In the genomic region with DNA sequence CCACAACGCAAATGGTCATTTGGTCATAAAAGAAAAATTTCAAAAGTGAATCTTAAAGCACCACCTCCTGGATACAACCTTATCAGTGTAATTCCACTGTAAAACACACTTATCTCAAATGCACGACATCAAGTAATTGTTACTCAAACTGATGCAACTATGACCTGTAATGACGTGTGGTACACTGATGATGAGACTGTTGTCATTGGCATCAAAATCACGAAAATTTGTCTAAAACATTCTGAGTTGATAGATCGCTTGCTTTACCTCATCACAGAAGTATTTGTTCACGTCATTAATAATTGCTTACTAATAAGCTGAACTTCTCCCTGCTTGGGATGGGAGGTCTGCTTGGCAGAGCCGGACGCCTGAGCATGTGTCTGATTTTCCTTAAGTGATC, we compare ENCODE assay signal across 2 cellular contexts.
A peak's percentile ranks its signal among the peaks of the same experiment; 100 is the strongest.
TF ChIP-seq lines count a peak whose summit lies in the region.

No MANE protein-coding gene starts in this region.

TF ChIP-seq in IMR-90, 13 proteins besides CTCF, POLR2A, EP300 and RAD21:
- TF ChIP-seq MAFK (IDR thresholded peaks at IDR 0.05; ENCODE audit: low read depth, low read length), result no peak
- TF ChIP-seq, protein P1, sequence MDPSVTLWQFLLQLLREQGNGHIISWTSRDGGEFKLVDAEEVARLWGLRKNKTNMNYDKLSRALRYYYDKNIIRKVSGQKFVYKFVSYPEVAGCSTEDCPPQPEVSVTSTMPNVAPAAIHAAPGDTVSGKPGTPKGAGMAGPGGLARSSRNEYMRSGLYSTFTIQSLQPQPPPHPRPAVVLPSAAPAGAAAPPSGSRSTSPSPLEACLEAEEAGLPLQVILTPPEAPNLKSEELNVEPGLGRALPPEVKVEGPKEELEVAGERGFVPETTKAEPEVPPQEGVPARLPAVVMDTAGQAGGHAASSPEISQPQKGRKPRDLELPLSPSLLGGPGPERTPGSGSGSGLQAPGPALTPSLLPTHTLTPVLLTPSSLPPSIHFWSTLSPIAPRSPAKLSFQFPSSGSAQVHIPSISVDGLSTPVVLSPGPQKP (IDR thresholded peaks at IDR 0.05; ENCODE audit: borderline replicate concordance, low read depth, low read length), result no peak
- TF ChIP-seq BHLHE40 (IDR thresholded peaks at IDR 0.05; ENCODE audit: low read depth, low read length), result no peak
- no peak for TF ChIP-seq MAZ (IDR thresholded peaks at IDR 0.05; ENCODE audit: borderline replicate concordance, low read depth, low read length)
- TF ChIP-seq, protein P2, sequence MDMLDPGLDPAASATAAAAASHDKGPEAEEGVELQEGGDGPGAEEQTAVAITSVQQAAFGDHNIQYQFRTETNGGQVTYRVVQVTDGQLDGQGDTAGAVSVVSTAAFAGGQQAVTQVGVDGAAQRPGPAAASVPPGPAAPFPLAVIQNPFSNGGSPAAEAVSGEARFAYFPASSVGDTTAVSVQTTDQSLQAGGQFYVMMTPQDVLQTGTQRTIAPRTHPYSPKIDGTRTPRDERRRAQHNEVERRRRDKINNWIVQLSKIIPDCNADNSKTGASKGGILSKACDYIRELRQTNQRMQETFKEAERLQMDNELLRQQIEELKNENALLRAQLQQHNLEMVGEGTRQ (IDR thresholded peaks at IDR 0.05; ENCODE audit: low read depth, low read length), result no peak
- TF ChIP-seq CEBPB (IDR thresholded peaks at IDR 0.05; ENCODE audit: low read depth, low read length), result no peak
- no peak for TF ChIP-seq RCOR1 (IDR thresholded peaks at IDR 0.05; ENCODE audit: insufficient replicate concordance, low read length)
- TF ChIP-seq MXI1 (IDR thresholded peaks at IDR 0.05; ENCODE audit: borderline replicate concordance, low read depth, low read length), result no peak
- TF ChIP-seq SMC3 (IDR thresholded peaks at IDR 0.05; ENCODE audit: low read depth, low read length), result no peak
- no peak for TF ChIP-seq CHD1 (IDR thresholded peaks at IDR 0.05; ENCODE audit: low read depth, low read length)
- TF ChIP-seq RFX5 (IDR thresholded peaks at IDR 0.05; ENCODE audit: low read depth, low read length), result no peak
- TF ChIP-seq FOS (IDR thresholded peaks at IDR 0.05; ENCODE audit: low read depth, low read length), result no peak
- no peak for TF ChIP-seq NFE2L2 (IDR thresholded peaks at IDR 0.05; ENCODE audit: low read depth, low read length)

TF ChIP-seq in GM12878, 131 proteins besides CTCF, POLR2A, EP300 and RAD21:
- TF ChIP-seq, protein P3, sequence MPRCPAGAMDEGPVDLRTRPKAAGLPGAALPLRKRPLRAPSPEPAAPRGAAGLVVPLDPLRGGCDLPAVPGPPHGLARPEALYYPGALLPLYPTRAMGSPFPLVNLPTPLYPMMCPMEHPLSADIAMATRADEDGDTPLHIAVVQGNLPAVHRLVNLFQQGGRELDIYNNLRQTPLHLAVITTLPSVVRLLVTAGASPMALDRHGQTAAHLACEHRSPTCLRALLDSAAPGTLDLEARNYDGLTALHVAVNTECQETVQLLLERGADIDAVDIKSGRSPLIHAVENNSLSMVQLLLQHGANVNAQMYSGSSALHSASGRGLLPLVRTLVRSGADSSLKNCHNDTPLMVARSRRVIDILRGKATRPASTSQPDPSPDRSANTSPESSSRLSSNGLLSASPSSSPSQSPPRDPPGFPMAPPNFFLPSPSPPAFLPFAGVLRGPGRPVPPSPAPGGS (IDR thresholded peaks at IDR 0.05; ENCODE audit: borderline replicate concordance, insufficient read depth, low read depth, low read length, poor library complexity, severe bottlenecking), result peak; percentile 36
- no peak for TF ChIP-seq ZNF622 (IDR thresholded peaks at IDR 0.05)
